Comparison of ENCODE assay signal across 9 cellular contexts in the genomic region with DNA sequence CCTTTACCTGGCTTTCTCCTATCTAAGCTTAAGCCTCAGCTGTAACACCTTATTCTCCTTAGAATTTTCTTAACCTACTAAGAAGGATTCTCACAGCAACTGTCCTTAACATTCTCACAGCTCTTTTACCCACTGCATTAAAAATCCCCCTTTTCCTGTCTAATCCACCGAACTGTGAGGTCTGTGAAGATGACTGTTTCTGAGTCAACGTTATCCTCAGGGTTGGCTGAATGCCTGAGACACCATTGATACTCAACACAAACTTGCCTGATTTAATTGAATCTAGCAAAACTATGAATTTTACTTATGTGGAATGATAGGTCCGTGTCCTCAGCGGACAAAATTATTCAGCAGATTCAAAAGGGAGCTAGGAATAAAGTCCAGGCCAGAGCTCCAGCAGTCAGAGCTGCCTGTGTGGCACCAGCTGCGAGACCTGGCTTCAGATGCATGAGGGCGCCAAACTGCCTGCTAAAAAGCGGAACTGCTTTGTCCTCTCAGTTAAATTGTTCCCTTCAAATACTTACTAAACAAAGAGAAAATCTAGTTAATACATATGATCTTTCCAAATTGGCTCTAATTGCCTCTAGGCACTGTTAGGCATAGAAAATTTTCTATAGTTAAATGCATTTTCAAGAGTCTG. TPM values are rescaled to one million over a fixed set of nuclear protein-coding genes. Genes with fewer than 3 reads are reported as not detected.
DNase-seq lines count a peak whose midpoint lies in the region; ATAC-seq, FAIRE-seq and TF ChIP-seq lines count a peak whose summit lies in the region.
"Had no signal": no experiment of that assay in that cellular context is flagged by ENCODE, and none has a peak within 500 bp of the region (broad histone marks: within the 10 kb centered on the region; RNA-seq: fewer than 3 reads in every experiment).

No MANE protein-coding gene starts in this region.

- POLR2A ChIA-PET in Panc1 (lab: Charles Lee), result no interaction called here

- H3K27ac Mint-ChIP-seq in activated T-cell treated with anti-CD3 and anti-CD28 coated beads, Interleukin-2, amount 50 U/mL, for 24 hours, result no peak overlapping the region

- no peak for TF ChIP-seq POLR2A in transverse colon (IDR thresholded peaks at IDR 0.05)

- in situ Hi-C loops in Panc1 (cut with HindIII; ENCODE audit: low pct_unique_long_range_greater_than_20kb, low sequenced_read_pairs) (no loop called here), transverse colon (cut with MboI; ENCODE audit: low pct_ligation_motif_present in 1 of 4, low pct_unique_long_range_greater_than_20kb in 1 of 4, low sequenced_read_pairs in 3 of 4) (no loop called here)

- H3K4me3 ChIP-seq in DOHH2 (ENCODE audit: low read length) (no peak overlapping the region), Panc1 (ENCODE audit: low read depth in 2 of 2, low read length in 2 of 2) (no peak overlapping the region), transverse colon (no peak overlapping the region)
- H3K4me3 ChIP-seq: Peyer's patch had no signal

- H3K4me1 ChIP-seq in DOHH2 (ENCODE audit: control insufficient read depth, low read length) (no peaks in the 10 kb centered on the region), Panc1 (ENCODE audit: control insufficient read depth, insufficient read depth, low read length) (no peaks in the 10 kb centered on the region), transverse colon (no peaks in the 10 kb centered on the region)
- H3K4me1 ChIP-seq: Peyer's patch had no signal

- H4K20me1 ChIP-seq in DOHH2 (ENCODE audit: control insufficient read depth, insufficient read depth, low read depth, low read length), result no peaks in the 10 kb centered on the region

- H3K27ac ChIP-seq in DOHH2 (ENCODE audit: low read depth, low read length) (no peak overlapping the region), Panc1 (ENCODE audit: low read length) (no peak overlapping the region), transverse colon (no peak overlapping the region)
- H3K27ac ChIP-seq: Peyer's patch had no signal

- H3K36me3 ChIP-seq in DOHH2 (ENCODE audit: control insufficient read depth, low read length) (no peaks in the 10 kb centered on the region), Panc1 (ENCODE audit: control insufficient read depth, insufficient read depth, low read length) (no peaks in the 10 kb centered on the region), transverse colon (no peaks in the 10 kb centered on the region)
- H3K36me3 ChIP-seq: Peyer's patch had no signal

- intact Hi-C loops in Panc1 (cut with micrococcal nuclease; ENCODE audit: unreplicated experiment), result loop anchor here (10.0 kb wide), 1 partner anchor 58 kb away; no protein-coding TSS in a partner anchor
- intact Hi-C loops in transverse colon (cut with DNase I; ENCODE audit: low total_unique reads), result no loop called here

- TF ChIP-seq EP300 in transverse colon (IDR thresholded peaks at IDR 0.05; ENCODE audit: low read depth), result no peak

- FAIRE-seq in frontal cortex (lab: Jason Lieb, UNC), result no peak

- no TSS peak for BruUV-seq in Panc1 (replicated peaks; lab: Mats Ljungman, UMichigan)

- no peak overlapping the region for H3K4me3 Mint-ChIP-seq in activated T-cell treated with anti-CD3 and anti-CD28 coated beads, Interleukin-2, amount 50 U/mL, for 24 hours

- no peaks in the 10 kb centered on the region for H3K79me2 ChIP-seq in DOHH2 (ENCODE audit: control insufficient read depth, low read length)

- H3K27me3 Mint-ChIP-seq in activated T-cell treated with anti-CD3 and anti-CD28 coated beads, Interleukin-2, amount 50 U/mL, for 24 hours, result peaks cover 10% of the 10 kb centered on the region

- no peaks in the 10 kb centered on the region for H3K36me3 Mint-ChIP-seq in activated T-cell treated with anti-CD3 and anti-CD28 coated beads, Interleukin-2, amount 50 U/mL, for 24 hours (ENCODE audit: low read depth)

- H3K9me2 ChIP-seq in DOHH2 (replicated peaks; ENCODE audit: control insufficient read depth, low read length), result no peaks in the 10 kb centered on the region

- ATAC-seq in Panc1, result peak; percentile 81; the same call in 1 of the 2 replicates

- CTCF ChIA-PET in Panc1 (lab: Charles Lee), result interaction anchor here (1.1 to 2.2 kb wide), 3 partner anchors 21 to 60 kb away, joined by 3 to 16 read pairs (median 5); no protein-coding TSS in a partner anchor

- WGBS in transverse colon (ENCODE audit: low coverage in 1 of 2), 2 donors, result 54 to 58% methylated on average over 5 to 7 of the region's 7 CpGs

- H3K9me3 ChIP-seq in DOHH2 (ENCODE audit: control insufficient read depth, insufficient read depth, low read length) (no peaks in the 10 kb centered on the region), Panc1 (ENCODE audit: control insufficient read depth, insufficient read depth, low read depth, low read length) (no peaks in the 10 kb centered on the region), transverse colon (no peaks in the 10 kb centered on the region)
- H3K9me3 ChIP-seq: Peyer's patch had no signal

- H3K4me1 Mint-ChIP-seq in activated T-cell treated with anti-CD3 and anti-CD28 coated beads, Interleukin-2, amount 50 U/mL, for 24 hours (ENCODE audit: low read depth), result no peaks in the 10 kb centered on the region

- H3K27me3 ChIP-seq in DOHH2 (ENCODE audit: control insufficient read depth, low read length), result no peaks in the 10 kb centered on the region
- H3K27me3 ChIP-seq in Panc1 (ENCODE audit: control insufficient read depth, insufficient read depth, low read length), result peaks cover 5% of the 10 kb centered on the region; the same call in 1 of the 2 replicates
- no peaks in the 10 kb centered on the region for H3K27me3 ChIP-seq in transverse colon
- H3K27me3 ChIP-seq: Peyer's patch had no signal

- no peaks in the 10 kb centered on the region for H3K9me3 Mint-ChIP-seq in activated T-cell treated with anti-CD3 and anti-CD28 coated beads, Interleukin-2, amount 50 U/mL, for 24 hours

- TF ChIP-seq CTCF in DOHH2 (IDR thresholded peaks at IDR 0.05; ENCODE audit: low read depth, low read length, poor library complexity, severe bottlenecking), result peak; percentile 26
- TF ChIP-seq CTCF in Panc1 (IDR thresholded peaks at IDR 0.05), result peak; percentile 76
- TF ChIP-seq CTCF in transverse colon (IDR thresholded peaks at IDR 0.05), result no peak

- DNase-seq in LHCN-M2 (ENCODE audit: low read depth) (peak; percentile 64), Panc1 (ENCODE audit: low read depth, low spot score) (no peak), iPS-NIHi7 (ENCODE audit: extremely low spot score) (peak; percentile 46), transverse colon (no peak), HT-29 (ENCODE audit: low spot score) (no peak), frontal cortex (ENCODE audit: low spot score in 2 of 2) (no peak)
- no peak for DNase-seq in activated T-cell treated with anti-CD3 and anti-CD28 coated beads, Interleukin-2, amount 50 U/mL, for 24 hours
- DNase-seq: Peyer's patch had no signal

- no peak overlapping the region for H3K4me2 ChIP-seq in DOHH2 (ENCODE audit: low read length)

- no peaks in the 10 kb centered on the region for H3F3A ChIP-seq in DOHH2 (ENCODE audit: control insufficient read depth, insufficient read depth)

RNA-seq across cellular contexts. Expression of gene VWDE, which starts 33.4 kb away (rescaled TPM):
- total RNA-seq in LHCN-M2 (2014; rRNA removed), result 0.11 and 0.51 TPM in 2 replicates
- polyA plus RNA-seq in LHCN-M2 (2012), result not detected
- total RNA-seq in Panc1 (2021; ENCODE audit: unreplicated experiment), result 8.5 TPM
- polyA plus RNA-seq in Panc1 (2012; ENCODE audit: insufficient read length), result 4.2 TPM
- 1 to 10 TPM in 2 of 4 donors, under 1 TPM in 1, not detected in 1; 0.20 to 6.4 (median 2.0) TPM for total RNA-seq in transverse colon
- not detected in 2 replicates for total RNA-seq in HT-29 (2014; rRNA removed; shearing (Covaris generic))
- total RNA-seq in frontal cortex, result 1.2 TPM

Comparison
In these comparisons a context has a peak if more than half of its experiments do, and no peak if none do; other contexts are left out.
1. CTCF ChIP-seq: peak in DOHH2 (single experiment) and Panc1 (single experiment); none in transverse colon (0 of 5).
2. DNase-seq: peak in LHCN-M2 (single experiment) and iPS-NIHi7 (single experiment); none in Panc1 (single experiment), transverse colon (single experiment), HT-29 (single experiment), frontal cortex (0 of 2) and activated T-cell treated with anti-CD3 and anti-CD28 coated beads, Interleukin-2, amount 50 U/mL, for 24 hours (single experiment).